14 cellular contexts compared by ENCODE assay signal in the genomic region with DNA sequence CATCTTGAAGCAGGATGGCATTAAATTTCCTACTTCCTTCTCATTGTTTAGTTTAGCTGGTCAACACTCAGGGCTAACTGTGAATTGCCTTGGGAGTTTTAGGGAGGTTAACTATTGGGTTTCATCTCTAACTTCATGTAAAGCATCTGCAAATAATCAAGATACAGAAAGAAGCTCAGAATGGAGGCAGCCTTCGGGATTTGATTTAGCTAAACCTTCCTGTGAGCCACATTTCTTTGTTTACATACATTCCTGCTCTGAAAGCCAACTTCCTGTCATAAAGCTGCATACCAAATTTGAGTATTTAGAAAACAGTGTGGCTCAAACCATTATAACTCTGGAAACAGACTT.
DNase-seq lines count a peak whose midpoint lies in the region; ATAC-seq and TF ChIP-seq lines count a peak whose summit lies in the region.
"Had no signal": no experiment of that assay in that cellular context is flagged by ENCODE, and none has a peak within 500 bp of the region (broad histone marks: within the 10 kb centered on the region; RNA-seq: fewer than 3 reads in every experiment).

No MANE protein-coding gene starts in this region.

- H3K27me3 ChIP-seq in upper lobe of right lung = no peaks in the 10 kb centered on the region
- H3K27me3 ChIP-seq: ovary had no signal

- H3K27ac ChIP-seq in upper lobe of right lung = no peak overlapping the region
- H3K27ac ChIP-seq: 22Rv1 had no signal

- no peaks in the 10 kb centered on the region for H3K27me3 Mint-ChIP-seq in WTC11 (ENCODE audit: low read depth)
- H3K27me3 Mint-ChIP-seq: T-cell had no signal

- H3K36me3 ChIP-seq in upper lobe of right lung = no peaks in the 10 kb centered on the region
- H3K36me3 ChIP-seq: ovary had no signal

- no peak for TF ChIP-seq CTCF in WTC11 (IDR thresholded peaks at IDR 0.05)
- TF ChIP-seq CTCF in upper lobe of right lung (IDR thresholded peaks at IDR 0.05) = no peak

- H3K4me3 ChIP-seq in upper lobe of right lung = no peak overlapping the region
- H3K4me3 ChIP-seq: ovary had no signal

- CTCF ChIA-PET in WTC11 (lab: Charles Lee) = no interaction called here

- H3K4me3 Mint-ChIP-seq in WTC11 = no peak overlapping the region
- H3K4me3 Mint-ChIP-seq: T-cell had no signal

- H3K4me1 Mint-ChIP-seq in WTC11 = peaks cover 39% of the 10 kb centered on the region
- H3K4me1 Mint-ChIP-seq: T-cell had no signal

- H3K27ac Mint-ChIP-seq in WTC11 = peak overlapping the region; percentile 81
- H3K27ac Mint-ChIP-seq: T-cell had no signal

- H3K4me1 ChIP-seq in upper lobe of right lung = no peaks in the 10 kb centered on the region

- ATAC-seq in WTC11 = peak; percentile 46; the same call in 1 of the 2 replicates
- no peak for ATAC-seq in GM21390 (IDR thresholded peaks at IDR 0.05; ENCODE audit: unreplicated experiment)
- no peak for ATAC-seq in upper lobe of right lung
- no peak for ATAC-seq in left ventricle myocardium superior
- ATAC-seq: T-cell had no signal

- H3K9me3 ChIP-seq in upper lobe of right lung = no peaks in the 10 kb centered on the region
- H3K9me3 ChIP-seq: ovary had no signal

- DNase-seq in NCI-H1092 treated with DMSO at 0.1 percent for 48 hours (lab: John Stamatoyannopoulos, UW) = peak; percentile 18
- DNase-seq in NCI-H1092 (lab: John Stamatoyannopoulos, UW) = no peak
- no peak for DNase-seq in WTC11 (ENCODE audit: low spot score)
- peak; percentile 15 for DNase-seq in glomerular visceral epithelial cell (ENCODE audit: extremely low spot score)
- peak; percentile 68 for DNase-seq in stromal cell of bone marrow (ENCODE audit: low read depth)
- DNase-seq in upper lobe of right lung = no peak
- no peak for DNase-seq in left ventricle myocardium superior
- DNase-seq: activated CD8-positive, alpha-beta memory T cell treated with anti-CD3 and anti-CD28 coated beads for 24 hours; caudate nucleus; NCI-H1930; ovary; T-cell had no signal

- H3K36me3 Mint-ChIP-seq in WTC11 = peaks cover 13% of the 10 kb centered on the region
- H3K36me3 Mint-ChIP-seq: T-cell had no signal

- intact Hi-C loops in upper lobe of right lung (cut with DNase I) = no loop called here
- intact Hi-C loops in left ventricle myocardium superior (cut with micrococcal nuclease) = no loop called here

- POLR2A ChIA-PET in WTC11 (lab: Charles Lee) = no interaction called here

- H3K9me3 Mint-ChIP-seq in WTC11 = peaks cover 13% of the 10 kb centered on the region

TF ChIP-seq in WTC11, 78 proteins besides CTCF, POLR2A, EP300 and RAD21:
- no peak for TF ChIP-seq ZBTB43 (CRISPR knock-in tag; IDR thresholded peaks at IDR 0.05)
- TF ChIP-seq ZMAT4 (CRISPR knock-in tag; IDR thresholded peaks at IDR 0.05) = no peak
- TF ChIP-seq SMAD4 (CRISPR knock-in tag; IDR thresholded peaks at IDR 0.05) = no peak
- no peak for TF ChIP-seq EMX1 (CRISPR knock-in tag; IDR thresholded peaks at IDR 0.05)
- TF ChIP-seq ZNF671 (CRISPR knock-in tag; IDR thresholded peaks at IDR 0.05) = no peak
- no peak for TF ChIP-seq TEAD4 (CRISPR knock-in tag; IDR thresholded peaks at IDR 0.05)
- TF ChIP-seq, protein P1, sequence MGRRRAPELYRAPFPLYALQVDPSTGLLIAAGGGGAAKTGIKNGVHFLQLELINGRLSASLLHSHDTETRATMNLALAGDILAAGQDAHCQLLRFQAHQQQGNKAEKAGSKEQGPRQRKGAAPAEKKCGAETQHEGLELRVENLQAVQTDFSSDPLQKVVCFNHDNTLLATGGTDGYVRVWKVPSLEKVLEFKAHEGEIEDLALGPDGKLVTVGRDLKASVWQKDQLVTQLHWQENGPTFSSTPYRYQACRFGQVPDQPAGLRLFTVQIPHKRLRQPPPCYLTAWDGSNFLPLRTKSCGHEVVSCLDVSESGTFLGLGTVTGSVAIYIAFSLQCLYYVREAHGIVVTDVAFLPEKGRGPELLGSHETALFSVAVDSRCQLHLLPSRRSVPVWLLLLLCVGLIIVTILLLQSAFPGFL (CRISPR knock-in tag; IDR thresholded peaks at IDR 0.05; ENCODE audit: borderline replicate concordance) = no peak
- TF ChIP-seq OVOL2 (CRISPR knock-in tag; IDR thresholded peaks at IDR 0.05; ENCODE audit: borderline replicate concordance) = no peak
- TF ChIP-seq ZNF121 (CRISPR knock-in tag; IDR thresholded peaks at IDR 0.05) = no peak
- TF ChIP-seq, protein P2, sequence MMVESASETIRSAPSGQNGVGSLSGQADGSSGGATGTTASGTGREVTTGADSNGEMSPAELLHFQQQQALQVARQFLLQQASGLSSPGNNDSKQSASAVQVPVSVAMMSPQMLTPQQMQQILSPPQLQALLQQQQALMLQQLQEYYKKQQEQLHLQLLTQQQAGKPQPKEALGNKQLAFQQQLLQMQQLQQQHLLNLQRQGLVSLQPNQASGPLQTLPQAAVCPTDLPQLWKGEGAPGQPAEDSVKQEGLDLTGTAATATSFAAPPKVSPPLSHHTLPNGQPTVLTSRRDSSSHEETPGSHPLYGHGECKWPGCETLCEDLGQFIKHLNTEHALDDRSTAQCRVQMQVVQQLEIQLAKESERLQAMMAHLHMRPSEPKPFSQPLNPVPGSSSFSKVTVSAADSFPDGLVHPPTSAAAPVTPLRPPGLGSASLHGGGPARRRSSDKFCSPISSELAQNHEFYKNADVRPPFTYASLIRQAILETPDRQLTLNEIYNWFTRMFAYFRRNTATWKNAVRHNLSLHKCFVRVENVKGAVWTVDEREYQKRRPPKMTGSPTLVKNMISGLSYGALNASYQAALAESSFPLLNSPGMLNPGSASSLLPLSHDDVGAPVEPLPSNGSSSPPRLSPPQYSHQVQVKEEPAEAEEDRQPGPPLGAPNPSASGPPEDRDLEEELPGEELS (CRISPR knock-in tag; IDR thresholded peaks at IDR 0.05) = no peak
- TF ChIP-seq GTF2I (CRISPR knock-in tag; conservative IDR thresholded peaks at IDR 0.05) = no peak

Comparison
In these comparisons a context has a peak if more than half of its experiments do, and no peak if none do; other contexts are left out.
1. DNase-seq: peak in NCI-H1092 treated with DMSO at 0.1 percent for 48 hours (single experiment), glomerular visceral epithelial cell (single experiment) and stromal cell of bone marrow (single experiment); none in NCI-H1092 (single experiment), WTC11 (single experiment), upper lobe of right lung (single experiment) and left ventricle myocardium superior (single experiment).